12 cellular contexts compared by ENCODE assay signal in the genomic region with DNA sequence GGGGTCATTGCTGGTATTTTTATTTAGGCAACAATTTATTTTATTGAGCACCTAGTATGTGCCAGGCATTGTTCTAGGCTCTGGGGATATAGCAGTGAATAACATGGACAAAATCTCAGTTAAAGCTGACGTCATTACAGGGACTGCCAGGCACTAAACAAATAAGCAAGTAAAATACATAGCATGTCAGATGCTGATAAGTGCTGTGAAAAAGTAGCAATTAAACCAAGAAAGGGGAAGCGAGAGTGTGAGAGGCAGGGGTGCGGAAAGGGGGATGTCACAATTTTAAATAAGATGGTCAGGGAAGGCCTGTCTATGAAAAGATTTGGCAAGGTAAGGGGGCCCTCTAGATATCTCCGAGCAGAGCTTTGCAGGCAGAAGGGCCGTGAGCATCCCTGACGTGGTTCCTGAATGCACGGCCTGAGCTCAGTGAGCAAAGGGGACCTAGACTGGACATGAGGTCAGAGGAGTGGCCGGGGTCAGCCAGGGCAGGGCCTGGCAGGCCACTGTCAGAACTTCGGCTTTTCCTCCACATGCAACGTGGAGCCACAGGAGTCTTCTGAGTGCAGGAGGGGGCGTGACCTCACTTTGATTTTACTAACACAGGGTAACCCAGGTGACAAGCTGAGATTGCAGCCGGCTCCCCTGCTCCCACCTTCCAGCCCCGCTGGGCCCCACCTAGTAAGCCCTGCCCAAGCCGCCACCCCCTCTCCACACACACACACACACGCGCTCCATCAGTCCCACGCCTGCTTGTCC.
DNase-seq lines count a peak whose midpoint lies in the region; ATAC-seq and TF ChIP-seq lines count a peak whose summit lies in the region.
"Had no signal": no experiment of that assay in that cellular context is flagged by ENCODE, and none has a peak within 500 bp of the region (broad histone marks: within the 10 kb centered on the region; RNA-seq: fewer than 3 reads in every experiment).

No MANE protein-coding gene starts in this region.

- H3K27ac ChIP-seq in BLaER1 (no peak overlapping the region), SU-DHL-6 (ENCODE audit: low read depth, low read length) (no peak overlapping the region)
- H3K27ac ChIP-seq: uterus had no signal

- no peak overlapping the region for H2AFZ ChIP-seq in SU-DHL-6 (ENCODE audit: low read depth, low read length, severe bottlenecking)

- H3K9ac ChIP-seq in BLaER1: no peak overlapping the region
- H3K9ac ChIP-seq in SU-DHL-6 (ENCODE audit: low read length): no peak overlapping the region

- H3K9me3 ChIP-seq in BLaER1: no peaks in the 10 kb centered on the region
- no peaks in the 10 kb centered on the region for H3K9me3 ChIP-seq in SU-DHL-6 (ENCODE audit: insufficient read depth, low read length)
- H3K9me3 ChIP-seq: uterus had no signal

- ATAC-seq in GM19455 (IDR thresholded peaks at IDR 0.05; ENCODE audit: unreplicated experiment) (peak; percentile 67), HG03175 (IDR thresholded peaks at IDR 0.05; ENCODE audit: unreplicated experiment) (peak; percentile 67), GM18873 (IDR thresholded peaks at IDR 0.05; ENCODE audit: low FRiP score, unreplicated experiment) (no peak), HG03521 (IDR thresholded peaks at IDR 0.05; ENCODE audit: unreplicated experiment) (no peak)

- H3K79me2 ChIP-seq in SU-DHL-6 (ENCODE audit: insufficient read depth, low read length): no peaks in the 10 kb centered on the region

- H3K4me1 ChIP-seq in BLaER1: peaks cover 37% of the 10 kb centered on the region
- H3K4me1 ChIP-seq: uterus had no signal

- no peak for DNase-seq in HuH-7.5 (ENCODE audit: low spot score)
- no peak for DNase-seq in middle frontal gyrus (ENCODE audit: extremely low spot score, low spot score)
- DNase-seq: erythroblast, left colon, SW 1271, uterus had no signal

- no peaks in the 10 kb centered on the region for H3K36me3 ChIP-seq in BLaER1
- no peaks in the 10 kb centered on the region for H3K36me3 ChIP-seq in SU-DHL-6 (ENCODE audit: low read length)
- H3K36me3 ChIP-seq: uterus had no signal

- H3K27me3 ChIP-seq in BLaER1 (no peaks in the 10 kb centered on the region), SU-DHL-6 (ENCODE audit: low read length) (no peaks in the 10 kb centered on the region)
- H3K27me3 ChIP-seq: uterus had no signal

- H3K9me2 ChIP-seq in SU-DHL-6 (replicated peaks; ENCODE audit: insufficient read depth, low read length): no peaks in the 10 kb centered on the region

- H4K20me1 ChIP-seq in BLaER1: no peaks in the 10 kb centered on the region
- no peaks in the 10 kb centered on the region for H4K20me1 ChIP-seq in SU-DHL-6 (ENCODE audit: low read depth, low read length)

- peak overlapping the region; percentile 38 for H3K4me2 ChIP-seq in BLaER1
- peak overlapping the region; percentile 38 for H3K4me2 ChIP-seq in SU-DHL-6 (ENCODE audit: low read depth, low read length, poor library complexity, severe bottlenecking)

- no peak for TF ChIP-seq CTCF in SU-DHL-6 (IDR thresholded peaks at IDR 0.05; ENCODE audit: insufficient read depth, low read length, poor library complexity, severe bottlenecking)

- no peaks in the 10 kb centered on the region for H3F3A ChIP-seq in SU-DHL-6 (ENCODE audit: insufficient read depth)

- H3K4me3 ChIP-seq in BLaER1 (no peak overlapping the region), SU-DHL-6 (ENCODE audit: insufficient read depth, low read length, poor library complexity, severe bottlenecking) (no peak overlapping the region)
- H3K4me3 ChIP-seq: uterus had no signal

Comparison
In these comparisons a context has a peak if more than half of its experiments do, and no peak if none do; other contexts are left out.
1. ATAC-seq: peak in GM19455 (single experiment) and HG03175 (single experiment); none in GM18873 (single experiment) and HG03521 (single experiment).